38 cellular contexts compared by ENCODE assay signal in the genomic region with DNA sequence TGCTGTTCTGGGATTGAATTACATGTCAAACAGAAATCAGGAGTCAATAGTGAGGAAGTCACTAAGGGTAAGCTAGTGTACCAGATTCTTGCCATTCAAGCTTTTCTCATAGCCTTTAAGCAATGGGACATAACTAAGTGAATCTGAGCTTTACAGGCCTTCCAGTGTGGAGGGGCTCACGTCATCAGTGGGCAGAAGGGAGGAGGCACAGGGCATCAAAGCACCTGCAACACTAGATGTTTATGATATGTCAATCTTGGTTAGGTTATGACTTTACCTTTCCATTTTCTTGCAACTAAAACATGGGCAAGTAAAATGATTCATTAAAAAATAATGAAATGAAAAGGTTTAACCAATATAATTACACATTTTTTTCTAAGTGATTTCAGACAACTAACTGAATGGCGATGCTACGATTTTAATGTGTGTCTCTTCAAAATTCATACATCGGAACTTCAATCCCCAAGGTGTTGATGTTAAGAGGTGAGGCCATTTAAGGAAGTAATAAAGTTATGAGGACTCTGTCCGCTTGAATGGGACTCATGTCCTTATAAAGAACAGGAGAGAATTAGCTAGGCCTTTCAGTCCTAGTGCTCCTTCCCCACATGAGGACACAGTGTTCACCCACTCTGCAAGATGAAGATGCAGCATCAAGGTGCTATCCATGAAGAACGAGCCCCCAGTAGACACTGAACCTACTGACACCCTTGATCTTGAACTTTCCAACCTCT.
"Had no signal": no experiment of that assay in that cellular context is flagged by ENCODE, and none has a peak within 500 bp of the region (broad histone marks: within the 10 kb centered on the region; RNA-seq: fewer than 3 reads in every experiment).

No MANE protein-coding gene starts in this region.

- H3K9me3 Mint-ChIP-seq: activated CD4-positive, alpha-beta T cell treated with anti-CD3 and anti-CD28 coated beads, Interleukin-2, amount 10 ng/mL, durations not matched to agents 7 days and 5 days had no signal

- H3K36me3 Mint-ChIP-seq: activated CD8-positive, alpha-beta memory T cell treated with anti-CD3 and anti-CD28 coated beads, Interleukin-2, amount 10 ng/mL, durations not matched to agents 7 days and 5 days; activated naive CD4-positive, alpha-beta T cell treated with anti-CD3 and anti-CD28 coated beads, Interleukin-2, amount 10 ng/mL, durations not matched to agents 7 days and 5 days; activated naive CD4-positive, alpha-beta T cell treated with anti-CD3 and anti-CD28 coated beads, Interleukin-2, amount 50 U/mL, for 24 hours; activated naive CD8-positive, alpha-beta T cell; activated naive CD8-positive, alpha-beta T cell treated with anti-CD3 and anti-CD28 coated beads, Interleukin-2, amount 10 ng/mL, durations not matched to agents 7 days and 5 days; brain had no signal

- H3K4me3 Mint-ChIP-seq: activated B cell treated with CpG ODN at 0.5 μM for 24 hours; activated CD4-positive, alpha-beta memory T cell treated with anti-CD3 and anti-CD28 coated beads, Interleukin-2, amount 10 ng/mL, durations not matched to agents 7 days and 5 days; activated CD4-positive, alpha-beta T cell treated with anti-CD3 and anti-CD28 coated beads for 36 hours; activated CD4-positive, alpha-beta T cell treated with anti-CD3 and anti-CD28 coated beads, Interleukin-2, amount 10 ng/mL, durations not matched to agents 7 days and 5 days; activated CD8-positive, alpha-beta memory T cell treated with anti-CD3 and anti-CD28 coated beads, Interleukin-2, amount 10 ng/mL, durations not matched to agents 7 days and 5 days; activated CD8-positive, alpha-beta T cell treated with anti-CD3 and anti-CD28 coated beads, Interleukin-2, amount 10 ng/mL, durations not matched to agents 7 days and 5 days; activated naive CD4-positive, alpha-beta T cell treated with anti-CD3 and anti-CD28 coated beads, Interleukin-2, amount 10 ng/mL, durations not matched to agents 7 days and 5 days; activated naive CD4-positive, alpha-beta T cell treated with anti-CD3 and anti-CD28 coated beads, Interleukin-2, amount 50 U/mL, for 24 hours; activated naive CD8-positive, alpha-beta T cell; activated naive CD8-positive, alpha-beta T cell treated with anti-CD3 and anti-CD28 coated beads, Interleukin-2, amount 10 ng/mL, durations not matched to agents 7 days and 5 days; activated naive CD8-positive, alpha-beta T cell treated with anti-CD3 and anti-CD28 coated beads, Interleukin-2, amount 50 U/mL, for 24 hours; activated T-cell treated with anti-CD3 and anti-CD28 coated beads, Interleukin-2, amount 50 U/mL, for 24 hours; brain; central memory CD8-positive, alpha-beta T cell; T-helper 1 cell treated with Interleukin-12 subunit alpha and Interleukin-12 subunit beta and Interleukin-4 antibody, amounts not matched to agents 30 μg/mL and 1 μg/mL, for 36 hours; T-helper 2 cell treated with Interferon-gamma antibody and Interleukin-4, amounts not matched to agents 5 μg/mL and 100 μg/mL, for 36 hours had no signal

- H3K27ac ChIP-seq: ascending aorta, cardiac muscle cell, VCaP had no signal

- H3K27me3 ChIP-seq: ascending aorta, cardiac muscle cell had no signal

- H3K27me3 Mint-ChIP-seq: activated B cell treated with CpG ODN at 0.5 μM for 24 hours; activated CD4-positive, alpha-beta memory T cell treated with anti-CD3 and anti-CD28 coated beads, Interleukin-2, amount 10 ng/mL, durations not matched to agents 7 days and 5 days; activated CD4-positive, alpha-beta T cell treated with anti-CD3 and anti-CD28 coated beads for 36 hours; activated CD4-positive, alpha-beta T cell treated with anti-CD3 and anti-CD28 coated beads, Interleukin-2, amount 10 ng/mL, durations not matched to agents 7 days and 5 days; activated CD8-positive, alpha-beta memory T cell treated with anti-CD3 and anti-CD28 coated beads, Interleukin-2, amount 10 ng/mL, durations not matched to agents 7 days and 5 days; activated naive CD4-positive, alpha-beta T cell treated with anti-CD3 and anti-CD28 coated beads, Interleukin-2, amount 10 ng/mL, durations not matched to agents 7 days and 5 days; activated naive CD4-positive, alpha-beta T cell treated with anti-CD3 and anti-CD28 coated beads, Interleukin-2, amount 50 U/mL, for 24 hours; activated naive CD8-positive, alpha-beta T cell; activated naive CD8-positive, alpha-beta T cell treated with anti-CD3 and anti-CD28 coated beads, Interleukin-2, amount 10 ng/mL, durations not matched to agents 7 days and 5 days; activated naive CD8-positive, alpha-beta T cell treated with anti-CD3 and anti-CD28 coated beads, Interleukin-2, amount 50 U/mL, for 24 hours; activated T-cell treated with anti-CD3 and anti-CD28 coated beads, Interleukin-2, amount 50 U/mL, for 24 hours; central memory CD8-positive, alpha-beta T cell had no signal

- H3K4me3 ChIP-seq: ascending aorta, cardiac muscle cell had no signal

- ATAC-seq: activated CD4-positive, alpha-beta T cell treated with anti-CD3 and anti-CD28 coated beads for 36 hours; activated CD8-positive, alpha-beta memory T cell treated with anti-CD3 and anti-CD28 coated beads, Interleukin-2, amount 10 ng/mL, durations not matched to agents 7 days and 5 days; activated CD8-positive, alpha-beta T cell treated with anti-CD3 and anti-CD28 coated beads, Interleukin-2, amount 10 ng/mL, durations not matched to agents 7 days and 5 days; activated naive CD8-positive, alpha-beta T cell treated with anti-CD3 and anti-CD28 coated beads, Interleukin-2, amount 50 U/mL, for 24 hours had no signal

- H3K4me1 ChIP-seq: ascending aorta had no signal

- H3K27ac Mint-ChIP-seq: activated B cell treated with CpG ODN at 0.5 μM for 24 hours; activated CD4-positive, alpha-beta memory T cell treated with anti-CD3 and anti-CD28 coated beads, Interleukin-2, amount 10 ng/mL, durations not matched to agents 7 days and 5 days; activated CD4-positive, alpha-beta T cell treated with anti-CD3 and anti-CD28 coated beads for 36 hours; activated CD4-positive, alpha-beta T cell treated with anti-CD3 and anti-CD28 coated beads, Interleukin-2, amount 10 ng/mL, durations not matched to agents 7 days and 5 days; activated CD8-positive, alpha-beta memory T cell treated with anti-CD3 and anti-CD28 coated beads, Interleukin-2, amount 10 ng/mL, durations not matched to agents 7 days and 5 days; activated CD8-positive, alpha-beta T cell treated with anti-CD3 and anti-CD28 coated beads, Interleukin-2, amount 10 ng/mL, durations not matched to agents 7 days and 5 days; activated naive CD4-positive, alpha-beta T cell treated with anti-CD3 and anti-CD28 coated beads, Interleukin-2, amount 10 ng/mL, durations not matched to agents 7 days and 5 days; activated naive CD4-positive, alpha-beta T cell treated with anti-CD3 and anti-CD28 coated beads, Interleukin-2, amount 50 U/mL, for 24 hours; activated naive CD8-positive, alpha-beta T cell; activated naive CD8-positive, alpha-beta T cell treated with anti-CD3 and anti-CD28 coated beads, Interleukin-2, amount 10 ng/mL, durations not matched to agents 7 days and 5 days; activated naive CD8-positive, alpha-beta T cell treated with anti-CD3 and anti-CD28 coated beads, Interleukin-2, amount 50 U/mL, for 24 hours; activated T-cell treated with anti-CD3 and anti-CD28 coated beads, Interleukin-2, amount 50 U/mL, for 24 hours; activated T-helper 2 cell treated with anti-CD3 and anti-CD28 coated beads, Interferon-gamma antibody, Interleukin-2, Interleukin-4, amounts not matched to agents 10 μg/mL and 5 μg/mL and 100 μg/mL, durations not matched to agents 14 hours and 24 hours and 36 hours; brain; T-helper 1 cell treated with Interleukin-12 subunit alpha and Interleukin-12 subunit beta and Interleukin-4 antibody, amounts not matched to agents 30 μg/mL and 1 μg/mL, for 36 hours; T-helper 2 cell treated with Interferon-gamma antibody and Interleukin-4, amounts not matched to agents 5 μg/mL and 100 μg/mL, for 36 hours had no signal

- FAIRE-seq: bronchial epithelial cell, TTC549 had no signal

- H3K9me3 ChIP-seq: ascending aorta had no signal

- H3K36me3 ChIP-seq: ascending aorta, cardiac muscle cell had no signal

- DNase-seq: activated B cell treated with CpG ODN at 0.5 μM for 24 hours; activated CD4-positive, alpha-beta memory T cell treated with anti-CD3 and anti-CD28 coated beads, Interleukin-2, amount 10 ng/mL, durations not matched to agents 7 days and 5 days; activated CD4-positive, alpha-beta T cell treated with anti-CD3 and anti-CD28 coated beads for 36 hours; activated CD4-positive, alpha-beta T cell treated with anti-CD3 and anti-CD28 coated beads for 48 hours; activated CD4-positive, alpha-beta T cell treated with anti-CD3 and anti-CD28 coated beads, Interleukin-2, amount 10 ng/mL, durations not matched to agents 7 days and 5 days; activated CD4-positive, alpha-beta T cell treated with anti-CD3 and anti-CD28 coated beads, Interleukin-2, amount 50 U/mL, for 48 hours; activated CD4-positive, CD25-positive, alpha-beta regulatory T cell treated with anti-CD3 and anti-CD28 coated beads, Interleukin-2, amount 50 U/mL, for 72 hours; activated CD8-positive, alpha-beta memory T cell treated with anti-CD3 and anti-CD28 coated beads for 24 hours; activated CD8-positive, alpha-beta memory T cell treated with anti-CD3 and anti-CD28 coated beads, Interleukin-2, amount 10 ng/mL, durations not matched to agents 7 days and 5 days; activated CD8-positive, alpha-beta memory T cell treated with anti-CD3 and anti-CD28 coated beads, Interleukin-2, amount 50 U/mL, for 48 hours; activated CD8-positive, alpha-beta T cell treated with anti-CD3 and anti-CD28 coated beads, Interleukin-2, amount 10 ng/mL, durations not matched to agents 7 days and 5 days; activated effector memory CD4-positive, alpha-beta T cell treated with Interleukin-2 at 50 U/mL for 16 hours; activated gamma-delta T cell; activated naive CD4-positive, alpha-beta T cell treated with anti-CD3 and anti-CD28 coated beads, Interleukin-2, amount 10 ng/mL, durations not matched to agents 7 days and 5 days; activated naive CD4-positive, alpha-beta T cell treated with Interleukin-2 at 50 U/mL for 16 hours; activated naive CD8-positive, alpha-beta T cell treated with anti-CD3 and anti-CD28 coated beads, Interleukin-2, amount 10 ng/mL, durations not matched to agents 7 days and 5 days; activated naive CD8-positive, alpha-beta T cell treated with anti-CD3 and anti-CD28 coated beads, Interleukin-2, amount 50 U/mL, for 24 hours; activated T-cell treated with anti-CD3 and anti-CD28 coated beads, Interleukin-2, amount 50 U/mL, for 24 hours; activated T-cell treated with anti-CD3 and anti-CD28 coated beads, Interleukin-2, amount 50 U/mL, for 48 hours; amygdala; anterior cingulate cortex; caudate nucleus; cerebellar nuclear complex; T-helper 1 cell; T-helper 2 cell; T-helper 9 cell had no signal

- H3K4me1 Mint-ChIP-seq: activated B cell treated with CpG ODN at 0.5 μM for 24 hours; activated CD4-positive, alpha-beta memory T cell treated with anti-CD3 and anti-CD28 coated beads, Interleukin-2, amount 10 ng/mL, durations not matched to agents 7 days and 5 days; activated CD4-positive, alpha-beta T cell treated with anti-CD3 and anti-CD28 coated beads for 36 hours; activated CD4-positive, alpha-beta T cell treated with anti-CD3 and anti-CD28 coated beads, Interleukin-2, amount 10 ng/mL, durations not matched to agents 7 days and 5 days; activated CD8-positive, alpha-beta memory T cell treated with anti-CD3 and anti-CD28 coated beads, Interleukin-2, amount 10 ng/mL, durations not matched to agents 7 days and 5 days; activated naive CD4-positive, alpha-beta T cell treated with anti-CD3 and anti-CD28 coated beads, Interleukin-2, amount 10 ng/mL, durations not matched to agents 7 days and 5 days; activated naive CD4-positive, alpha-beta T cell treated with anti-CD3 and anti-CD28 coated beads, Interleukin-2, amount 50 U/mL, for 24 hours; activated naive CD8-positive, alpha-beta T cell treated with anti-CD3 and anti-CD28 coated beads, Interleukin-2, amount 10 ng/mL, durations not matched to agents 7 days and 5 days; activated naive CD8-positive, alpha-beta T cell treated with anti-CD3 and anti-CD28 coated beads, Interleukin-2, amount 50 U/mL, for 24 hours; brain; central memory CD8-positive, alpha-beta T cell had no signal
